ENCODE assay signal across 1 cellular context in the genomic region with DNA sequence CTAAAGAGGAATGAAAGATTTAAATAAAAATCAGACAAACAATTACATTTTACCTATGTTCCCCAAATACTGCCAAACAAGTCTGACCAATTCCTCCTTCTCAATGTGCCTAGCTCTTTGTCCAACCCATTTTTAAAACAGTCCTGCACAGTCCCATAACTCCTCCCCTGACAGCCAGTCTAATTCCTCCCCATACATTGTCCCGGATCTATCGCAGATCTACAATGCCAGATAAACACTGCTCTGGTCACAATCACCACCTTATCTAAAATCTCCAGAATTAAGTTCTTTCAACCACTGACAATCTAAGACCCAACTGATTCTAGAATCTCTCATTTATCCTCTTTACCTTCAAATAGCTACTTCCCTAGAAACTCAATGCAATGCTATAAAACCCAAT.
TF ChIP-seq lines count a peak whose summit lies in the region.

No MANE protein-coding gene starts in this region.

TF ChIP-seq in SK-N-SH, 30 proteins besides CTCF, POLR2A, EP300 and RAD21 (continued from another document):
- TF ChIP-seq, protein P1, sequence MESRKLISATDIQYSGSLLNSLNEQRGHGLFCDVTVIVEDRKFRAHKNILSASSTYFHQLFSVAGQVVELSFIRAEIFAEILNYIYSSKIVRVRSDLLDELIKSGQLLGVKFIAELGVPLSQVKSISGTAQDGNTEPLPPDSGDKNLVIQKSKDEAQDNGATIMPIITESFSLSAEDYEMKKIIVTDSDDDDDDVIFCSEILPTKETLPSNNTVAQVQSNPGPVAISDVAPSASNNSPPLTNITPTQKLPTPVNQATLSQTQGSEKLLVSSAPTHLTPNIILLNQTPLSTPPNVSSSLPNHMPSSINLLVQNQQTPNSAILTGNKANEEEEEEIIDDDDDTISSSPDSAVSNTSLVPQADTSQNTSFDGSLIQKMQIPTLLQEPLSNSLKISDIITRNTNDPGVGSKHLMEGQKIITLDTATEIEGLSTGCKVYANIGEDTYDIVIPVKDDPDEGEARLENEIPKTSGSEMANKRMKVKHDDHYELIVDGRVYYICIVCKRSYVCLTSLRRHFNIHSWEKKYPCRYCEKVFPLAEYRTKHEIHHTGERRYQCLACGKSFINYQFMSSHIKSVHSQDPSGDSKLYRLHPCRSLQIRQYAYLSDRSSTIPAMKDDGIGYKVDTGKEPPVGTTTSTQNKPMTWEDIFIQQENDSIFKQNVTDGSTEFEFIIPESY (IDR thresholded peaks at IDR 0.05; ENCODE audit: borderline replicate concordance, low read depth): no peak
- TF ChIP-seq SMC3 (IDR thresholded peaks at IDR 0.05; ENCODE audit: low read depth, low read length) (no peak), FOSL2 (IDR thresholded peaks at IDR 0.05; ENCODE audit: borderline replicate concordance, low read depth) (no peak)
